1 cellular context compared by ENCODE assay signal in genomic region chr16:68065716-68066305, GRCh38.
TF ChIP-seq lines count a peak whose summit lies in the region.

No MANE protein-coding gene starts in this region.

TF ChIP-seq in IMR-90, 13 proteins besides CTCF, POLR2A, EP300 and RAD21:
- TF ChIP-seq BHLHE40 (IDR thresholded peaks at IDR 0.05; ENCODE audit: low read depth, low read length) (no peak), MAZ (IDR thresholded peaks at IDR 0.05; ENCODE audit: borderline replicate concordance, low read depth, low read length) (no peak), SMC3 (IDR thresholded peaks at IDR 0.05; ENCODE audit: low read depth, low read length) (no peak), USF2 (IDR thresholded peaks at IDR 0.05; ENCODE audit: low read depth, low read length) (no peak), MAFK (IDR thresholded peaks at IDR 0.05; ENCODE audit: low read depth, low read length) (no peak), CEBPB (IDR thresholded peaks at IDR 0.05; ENCODE audit: low read depth, low read length) (no peak), RFX5 (IDR thresholded peaks at IDR 0.05; ENCODE audit: low read depth, low read length) (no peak), FOS (IDR thresholded peaks at IDR 0.05; ENCODE audit: low read depth, low read length) (no peak), NFE2L2 (IDR thresholded peaks at IDR 0.05; ENCODE audit: low read depth, low read length) (no peak), CHD1 (IDR thresholded peaks at IDR 0.05; ENCODE audit: low read depth, low read length) (no peak)
